17 cellular contexts compared by ENCODE assay signal in the genomic region with DNA sequence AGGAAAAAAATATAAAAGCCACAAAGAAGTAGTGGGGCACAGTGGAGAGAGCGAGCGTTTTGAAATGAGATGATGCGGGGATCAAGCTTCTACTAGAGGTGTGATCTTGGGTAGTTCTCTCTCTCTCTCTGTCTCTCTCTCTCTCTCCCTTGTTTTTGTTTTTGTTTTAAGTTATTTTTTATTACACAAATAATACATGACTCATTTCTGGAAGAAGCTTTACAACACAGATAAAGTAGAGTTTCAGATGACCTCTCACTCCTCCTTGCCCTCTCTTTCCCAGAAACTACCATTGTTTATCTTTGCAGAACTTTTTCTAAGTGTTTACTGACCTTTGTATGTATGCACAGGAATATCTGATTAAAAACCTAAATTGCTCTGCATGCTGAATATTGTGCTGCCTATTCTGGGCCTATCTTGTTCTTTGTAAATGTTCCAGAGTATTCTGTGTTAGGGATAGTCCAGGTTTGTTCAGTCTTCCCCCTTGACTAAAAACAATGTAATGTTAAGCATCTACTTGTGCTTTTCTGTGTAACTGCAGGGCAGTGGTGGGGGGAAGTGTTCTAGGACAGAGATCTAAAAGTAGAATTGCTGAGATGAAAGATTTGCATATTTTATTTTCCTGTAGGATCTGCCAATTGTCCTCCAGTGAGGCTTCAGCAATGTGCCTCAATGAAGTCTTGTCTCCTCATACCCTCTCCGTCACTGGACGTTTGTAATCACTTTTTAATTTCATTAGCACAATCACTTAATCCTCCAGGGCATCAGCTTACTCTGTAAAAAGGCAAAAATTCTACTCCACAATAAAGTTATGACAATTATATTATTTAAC. TPM values are rescaled to one million over a fixed set of nuclear protein-coding genes. Genes with fewer than 3 reads are reported as not detected.
DNase-seq lines count a peak whose midpoint lies in the region; ATAC-seq and TF ChIP-seq lines count a peak whose summit lies in the region.
"Had no signal": no experiment of that assay in that cellular context is flagged by ENCODE, and none has a peak within 500 bp of the region (broad histone marks: within the 10 kb centered on the region; RNA-seq: fewer than 3 reads in every experiment).

No MANE protein-coding gene starts in this region.

- H3K4me1 Mint-ChIP-seq in CD4-positive, CD25-positive, alpha-beta regulatory T cell = peaks cover 53 to 96% (median 80%) of the 10 kb centered on the region in 4 donors
- H3K4me1 Mint-ChIP-seq in activated CD8-positive, alpha-beta T cell treated with anti-CD3 and anti-CD28 coated beads for 36 hours (ENCODE audit: low read depth) = peaks cover 89% of the 10 kb centered on the region

- CTCF ChIA-PET in activated CD8-positive, alpha-beta T cell treated with anti-CD3 and anti-CD28 coated beads for 36 hours (lab: Charles Lee) = interaction anchor here (0.8 to 1.0 kb wide), 2 partner anchors 9 to 19 kb away, joined by 3 read pairs; no protein-coding TSS in a partner anchor

- POLR2A ChIA-PET in activated CD8-positive, alpha-beta T cell treated with anti-CD3 and anti-CD28 coated beads for 36 hours (lab: Charles Lee) = interaction anchor here (1.0 to 5.4 kb wide), 2 partner anchors 10 to 11 kb away, joined by 3 to 60 read pairs; no protein-coding TSS in a partner anchor

- no peak overlapping the region for H3K4me2 ChIP-seq in fibroblast of lung (ENCODE audit: extremely low read depth, insufficient read depth, low read length)
- H3K4me2 ChIP-seq: KMS-11 had no signal

- H3K27me3 Mint-ChIP-seq in CD4-positive, CD25-positive, alpha-beta regulatory T cell = no peaks in the 10 kb centered on the region
- H3K27me3 Mint-ChIP-seq in activated CD8-positive, alpha-beta T cell treated with anti-CD3 and anti-CD28 coated beads for 36 hours = no peaks in the 10 kb centered on the region

- no peaks in the 10 kb centered on the region for H3K9me3 ChIP-seq in CD4-positive, CD25-positive, alpha-beta regulatory T cell (ENCODE audit: control insufficient read depth in 2 of 2, low read length in 2 of 2)
- H3K9me3 ChIP-seq in HAP-1 = no peaks in the 10 kb centered on the region
- no peaks in the 10 kb centered on the region for H3K9me3 ChIP-seq in fibroblast of lung (ENCODE audit: control insufficient read depth, insufficient read depth, low read depth, low read length)
- H3K9me3 ChIP-seq: adrenal gland had no signal

- H3K79me2 ChIP-seq in fibroblast of lung (ENCODE audit: control insufficient read depth, insufficient read depth, low read length) = no peaks in the 10 kb centered on the region

- peaks cover 84% of the 10 kb centered on the region for H3K4me1 ChIP-seq in CD4-positive, CD25-positive, alpha-beta regulatory T cell (ENCODE audit: control insufficient read depth, insufficient read depth, low read length, poor library complexity, severe bottlenecking)
- H3K4me1 ChIP-seq in HAP-1 = peaks cover 5% of the 10 kb centered on the region
- H3K4me1 ChIP-seq in fibroblast of lung (ENCODE audit: control insufficient read depth, extremely low read depth, insufficient read depth, low read length) = no peaks in the 10 kb centered on the region

- H2AFZ ChIP-seq in fibroblast of lung (ENCODE audit: low read length) = no peak overlapping the region

- peak overlapping the region; percentile 58 to 79 (median 64) for H3K4me3 Mint-ChIP-seq in CD4-positive, CD25-positive, alpha-beta regulatory T cell
- peak overlapping the region; percentile 52 for H3K4me3 Mint-ChIP-seq in activated CD8-positive, alpha-beta T cell treated with anti-CD3 and anti-CD28 coated beads for 36 hours

- ATAC-seq in CD4-positive, CD25-positive, alpha-beta regulatory T cell (ENCODE audit: low read depth in 2 of 2) = no peak
- peak; percentile 19 for ATAC-seq in activated CD8-positive, alpha-beta T cell treated with anti-CD3 and anti-CD28 coated beads for 36 hours
- no peak for ATAC-seq in Right ventricle myocardium inferior
- no peak for ATAC-seq in GM19467 (IDR thresholded peaks at IDR 0.05; ENCODE audit: unreplicated experiment)

- H3K4me3 ChIP-seq in CD4-positive, CD25-positive, alpha-beta regulatory T cell (ENCODE audit: low read depth, low read length) = peak overlapping the region; percentile 57
- H3K4me3 ChIP-seq in HAP-1 = no peak overlapping the region
- H3K4me3 ChIP-seq in fibroblast of lung (replicated peaks in 1 of 4; ENCODE audit: control extremely low read depth in 1 of 4, insufficient read depth in 1 of 4, low read depth in 3 of 4, low read length in 4 of 4) = no peak overlapping the region
- H3K4me3 ChIP-seq: adrenal gland had no signal

- no peaks in the 10 kb centered on the region for H4K20me1 ChIP-seq in fibroblast of lung (ENCODE audit: control insufficient read depth, extremely low read depth, insufficient read depth, low read length)

- H3K27me3 ChIP-seq in CD4-positive, CD25-positive, alpha-beta regulatory T cell (ENCODE audit: control insufficient read depth, insufficient read depth, low read length) = no peaks in the 10 kb centered on the region
- H3K27me3 ChIP-seq in HAP-1 (ENCODE audit: low read depth) (no peaks in the 10 kb centered on the region), fibroblast of lung (ENCODE audit: control insufficient read depth, insufficient read depth, low read length) (no peaks in the 10 kb centered on the region)
- H3K27me3 ChIP-seq: adrenal gland had no signal

- peaks cover 0 to 1% (median 0%) of the 10 kb centered on the region in 7 donors for H3K9me3 Mint-ChIP-seq in CD4-positive, CD25-positive, alpha-beta regulatory T cell
- peaks cover 10% of the 10 kb centered on the region for H3K9me3 Mint-ChIP-seq in activated CD8-positive, alpha-beta T cell treated with anti-CD3 and anti-CD28 coated beads for 36 hours

- in situ Hi-C loops in HAP-1 (cut with MboI; ENCODE audit: low sequenced_read_pairs) = no loop called here

- H3K36me3 ChIP-seq in CD4-positive, CD25-positive, alpha-beta regulatory T cell (ENCODE audit: control insufficient read depth, insufficient read depth, low read length) = peaks cover 30% of the 10 kb centered on the region
- H3K36me3 ChIP-seq in HAP-1 (replicated peaks) = no peaks in the 10 kb centered on the region
- no peaks in the 10 kb centered on the region for H3K36me3 ChIP-seq in fibroblast of lung (ENCODE audit: control insufficient read depth, insufficient read depth, low read length)
- H3K36me3 ChIP-seq: adrenal gland had no signal

- peaks cover 48% of the 10 kb centered on the region for H3K36me3 Mint-ChIP-seq in CD4-positive, CD25-positive, alpha-beta regulatory T cell
- peaks cover 48% of the 10 kb centered on the region for H3K36me3 Mint-ChIP-seq in activated CD8-positive, alpha-beta T cell treated with anti-CD3 and anti-CD28 coated beads for 36 hours (ENCODE audit: low read depth)

- peak overlapping the region; percentile 72 to 97 (median 72) for H3K27ac Mint-ChIP-seq in CD4-positive, CD25-positive, alpha-beta regulatory T cell
- H3K27ac Mint-ChIP-seq in activated CD8-positive, alpha-beta T cell treated with anti-CD3 and anti-CD28 coated beads for 36 hours = peak overlapping the region; percentile 78

- peak overlapping the region; percentile 65 for H3K27ac ChIP-seq in CD4-positive, CD25-positive, alpha-beta regulatory T cell (ENCODE audit: insufficient read depth, low read length, poor library complexity, severe bottlenecking)
- H3K27ac ChIP-seq in fibroblast of lung (ENCODE audit: insufficient read depth, low read length) = no peak overlapping the region
- H3K27ac ChIP-seq: adrenal gland, KMS-11 had no signal

- intact Hi-C loops in activated CD8-positive, alpha-beta T cell treated with anti-CD3 and anti-CD28 coated beads for 36 hours (cut with micrococcal nuclease) = no loop called here
- intact Hi-C loops in Right ventricle myocardium inferior (cut with DNase I) = no loop called here

- DNase-seq in CD4-positive, CD25-positive, alpha-beta regulatory T cell = no peak
- DNase-seq in HAP-1 (ENCODE audit: low spot score in 2 of 2) = peak; percentile 20 to 52
- DNase-seq in activated CD8-positive, alpha-beta T cell treated with anti-CD3 and anti-CD28 coated beads for 36 hours = no peak
- DNase-seq in fibroblast of lung (ENCODE audit: low read depth in 2 of 2) = peak; percentile 14 to 22
- no peak for DNase-seq in DMS79 treated with DMSO at 0.1 percent for 48 hours (lab: John Stamatoyannopoulos, UW)
- DNase-seq in Right ventricle myocardium inferior (ENCODE audit: missing footprints) = no peak
- no peak for DNase-seq in Ammon's horn (ENCODE audit: low spot score)
- DNase-seq: adrenal gland; head of caudate nucleus; NCI-H2081; retina; stimulated activated CD4-positive, alpha-beta T cell treated with anti-CD3 and anti-CD28 coated beads, Interleukin-4, amount 100 ng/mL, for 4 hours; stimulated activated naive CD4-positive, alpha-beta T cell treated with Interleukin-2 at 50 U/mL for 16 hours had no signal

- TF ChIP-seq CTCF in activated CD8-positive, alpha-beta T cell treated with anti-CD3 and anti-CD28 coated beads for 36 hours (IDR thresholded peaks at IDR 0.05) = no peak
- TF ChIP-seq CTCF in fibroblast of lung (conservative IDR thresholded peaks at IDR 0.05 in 1 of 2, IDR thresholded peaks at IDR 0.05 in 1 of 2; ENCODE audit: low read depth in 1 of 2, low read length in 2 of 2) = no peak

- no peak overlapping the region for H3K9ac ChIP-seq in fibroblast of lung (ENCODE audit: insufficient read depth, low read length)
- H3K9ac ChIP-seq: KMS-11 had no signal

RNA-seq across cellular contexts. Expression of gene FYB1, which starts 52.0 kb away (rescaled TPM):
- total RNA-seq in CD4-positive, CD25-positive, alpha-beta regulatory T cell = 639 TPM
- polyA plus RNA-seq in CD4-positive, CD25-positive, alpha-beta regulatory T cell = 100 to 1,000 TPM; 197 to 254 (median 226) TPM
- 10 to 100 TPM; 82.8 to 83.0 TPM for total RNA-seq in activated CD8-positive, alpha-beta T cell treated with anti-CD3 and anti-CD28 coated beads for 36 hours
- total RNA-seq in fibroblast of lung (under 0.01 TPM in 1 of 2 replicates, not detected in the other), Right ventricle myocardium inferior (4.7 TPM)
- not detected in 2 replicates for polyA plus RNA-seq in fibroblast of lung
- not detected in 2 replicates for polyA plus RNA-seq in fibroblast of lung (2012)
- polyA minus RNA-seq in fibroblast of lung (ENCODE audit: low replicate concordance) = not detected in 2 replicates
- total RNA-seq: dermis microvascular lymphatic vessel endothelial cell, myocyte had no signal

Comparison
In these comparisons a context has a peak if more than half of its experiments do, and no peak if none do; other contexts are left out.
1. DNase-seq: peak in HAP-1 (2 of 2) and fibroblast of lung (2 of 2); none in CD4-positive, CD25-positive, alpha-beta regulatory T cell (0 of 3), activated CD8-positive, alpha-beta T cell treated with anti-CD3 and anti-CD28 coated beads for 36 hours (single experiment), DMS79 treated with DMSO at 0.1 percent for 48 hours (single experiment), Right ventricle myocardium inferior (single experiment) and Ammon's horn (single experiment).
2. RNA of gene FYB1, which starts 52.0 kb away (total RNA-seq): 639 TPM in CD4-positive, CD25-positive, alpha-beta regulatory T cell (single experiment) and 82.8 to 83.0 TPM in activated CD8-positive, alpha-beta T cell treated with anti-CD3 and anti-CD28 coated beads for 36 hours; 4.7 TPM in Right ventricle myocardium inferior (single experiment) and under 0.01 TPM in fibroblast of lung; every median in the first group is over 10 times any median in the second.